8 cellular contexts compared by ENCODE assay signal in genomic region chr9:83219924-83220438, GRCh38.
DNase-seq lines count a peak whose midpoint lies in the region; ATAC-seq, FAIRE-seq and TF ChIP-seq lines count a peak whose summit lies in the region.

No MANE protein-coding gene starts in this region.

- H3K27me3 ChIP-seq in SJCRH30 (no peaks in the 10 kb centered on the region), foreskin keratinocyte (peaks cover 6% of the 10 kb centered on the region), pancreas (no peaks in the 10 kb centered on the region)

- ATAC-seq in foreskin keratinocyte, result peak; percentile 50
- ATAC-seq in pancreas, result peak; percentile 27 to 40 (median 33)

- in situ Hi-C loops in G401 (cut with HindIII; ENCODE audit: low sequenced_read_pairs), result no loop called here

- TF ChIP-seq CTCF in foreskin keratinocyte (conservative IDR thresholded peaks at IDR 0.05) (no peak), pancreas (IDR thresholded peaks at IDR 0.05) (no peak)

- H3K27ac ChIP-seq in SJCRH30 (no peak overlapping the region), foreskin keratinocyte (no peak overlapping the region), pancreas (peak overlapping the region; percentile 63 to 86 (median 79))

- H3K4me3 ChIP-seq in SJCRH30, result peak overlapping the region; percentile 57
- H3K4me3 ChIP-seq in pancreas, result peak overlapping the region; percentile 30 to 59 (median 44)

- H3K9me3 ChIP-seq in SJCRH30 (replicated peaks) (no peaks in the 10 kb centered on the region), pancreas (no peaks in the 10 kb centered on the region)

- peak; percentile 24 for DNase-seq in DMS79 (lab: John Stamatoyannopoulos, UW)
- DNase-seq in SJCRH30, result no peak
- DNase-seq in foreskin keratinocyte, result peak in 1 of 2 donors; percentile 17
- DNase-seq in pancreas, result peak in 1 of 6 donors; percentile 30
- DNase-seq in NCI-H1694 treated with DMSO at 0.1 percent for 48 hours (lab: John Stamatoyannopoulos, UW), result no peak
- no peak for DNase-seq in G401 (ENCODE audit: low spot score)
- no peak for DNase-seq in frontal cortex (ENCODE audit: low spot score in 2 of 2)
- no peak for DNase-seq in DMS114 treated with DMSO at 0.1 percent for 48 hours (lab: John Stamatoyannopoulos, UW; ENCODE audit: unreplicated experiment)

- intact Hi-C loops in pancreas (cut with DNase I), result loop anchor here in 1 of 3 donors (5.0 kb wide), 1 partner anchor 322 kb away; no protein-coding TSS in a partner anchor

- no peak for FAIRE-seq in pancreas (lab: Jason Lieb, UNC)
- FAIRE-seq in frontal cortex (lab: Jason Lieb, UNC), result no peak

- H3K4me1 ChIP-seq in SJCRH30 (no peaks in the 10 kb centered on the region), foreskin keratinocyte (no peaks in the 10 kb centered on the region), pancreas (peaks cover 0 to 25% (median 17%) of the 10 kb centered on the region in 3 donors)

- 9 to 11% methylated on average over 12 of the region's 12 CpGs for WGBS in pancreas, 2 donors

- H3K36me3 ChIP-seq in SJCRH30 (no peaks in the 10 kb centered on the region), pancreas (no peaks in the 10 kb centered on the region)

Comparison
In these comparisons a context has a peak if more than half of its experiments do, and no peak if none do; other contexts are left out.
1. H3K27ac ChIP-seq: peak in pancreas (4 of 4); none in SJCRH30 (single experiment) and foreskin keratinocyte (single experiment).